ENCODE assay signal across 27 cellular contexts in the genomic region with DNA sequence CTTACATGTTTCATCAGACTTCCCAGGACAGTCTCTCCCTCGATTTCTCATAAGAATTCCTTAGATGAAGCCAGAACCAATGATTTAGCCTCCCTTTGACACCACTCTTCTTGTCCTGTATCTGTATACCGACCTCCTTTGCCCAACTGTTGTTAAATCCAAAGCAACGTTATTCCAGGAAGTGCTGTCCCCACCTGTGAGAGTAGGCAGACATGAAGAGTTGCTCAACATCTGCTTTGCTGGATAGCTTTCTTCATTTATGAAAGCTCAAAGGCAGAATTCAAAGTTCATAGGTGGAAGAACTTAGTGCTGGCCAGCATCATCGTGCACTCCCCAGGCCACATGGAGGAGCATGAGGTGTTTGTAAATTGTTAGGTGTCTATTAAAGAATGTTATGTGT. TPM values are rescaled to one million over a fixed set of nuclear protein-coding genes. Genes with fewer than 3 reads are reported as not detected.
DNase-seq lines count a peak whose midpoint lies in the region; ATAC-seq and TF ChIP-seq lines count a peak whose summit lies in the region.
"Had no signal": no experiment of that assay in that cellular context is flagged by ENCODE, and none has a peak within 500 bp of the region (broad histone marks: within the 10 kb centered on the region; RNA-seq: fewer than 3 reads in every experiment).

No MANE protein-coding gene starts in this region.

- ATAC-seq in IMR-90 (ENCODE audit: low read depth) (no peak), GM19035 (IDR thresholded peaks at IDR 0.05; ENCODE audit: unreplicated experiment) (no peak)
- no peak for ATAC-seq in effector memory CD8-positive, alpha-beta T cell (replicated peaks)
- ATAC-seq: activated CD4-positive, CD25-positive, alpha-beta regulatory T cell treated with anti-CD3 and anti-CD28 coated beads, Interleukin-2, amount 50 U/mL, for 24 hours; activated CD8-positive, alpha-beta T cell treated with anti-CD3 and anti-CD28 coated beads, Interleukin-2, amount 10 ng/mL, durations not matched to agents 7 days and 5 days; body of pancreas; GM12878; GM23338; naive thymus-derived CD4-positive, alpha-beta T cell had no signal

- H3K4me2 ChIP-seq in IMR-90 (ENCODE audit: low read depth, low read length): no peak overlapping the region
- H3K4me2 ChIP-seq: GM23338 had no signal

- peaks cover 14 to 15% of the 10 kb centered on the region in 2 donors for H3K4me1 Mint-ChIP-seq in effector memory CD8-positive, alpha-beta T cell (ENCODE audit: low read depth in 2 of 2)

- H3K9me3 ChIP-seq in IMR-90 (ENCODE audit: control insufficient read depth, insufficient read depth, low read length) (no peaks in the 10 kb centered on the region), neutrophil (no peaks in the 10 kb centered on the region)
- H3K9me3 ChIP-seq: body of pancreas, psoas muscle, SJCRH30, suprapubic skin had no signal

- intact Hi-C loops in IMR-90 (cut with micrococcal nuclease): no loop called here

- no peak overlapping the region for H3K56ac ChIP-seq in IMR-90 (ENCODE audit: extremely low read depth, insufficient read depth, low read length)

- H2BK120ac ChIP-seq in IMR-90 (ENCODE audit: low read depth, low read length): no peak overlapping the region

- H3K36me3 Mint-ChIP-seq in effector memory CD8-positive, alpha-beta T cell (ENCODE audit: insufficient read depth): peaks cover 3% of the 10 kb centered on the region
- H3K36me3 Mint-ChIP-seq: mesothelial cell of epicardium; naive thymus-derived CD4-positive, alpha-beta T cell had no signal

- peaks cover 0 to 6% of the 10 kb centered on the region in 2 experiments; a peak in 1 of 4 replicates for H3K79me1 ChIP-seq in IMR-90 (ENCODE audit: low read depth in 1 of 2, low read length in 2 of 2)

- no peak overlapping the region for H2BK20ac ChIP-seq in IMR-90 (ENCODE audit: low read depth, low read length)

- BruUV-seq in IMR-90 (replicated peaks; lab: Mats Ljungman, UMichigan): no TSS peak

- DNase-seq in SIG-M5 treated with dmso at 0.1 percent for 504 hours (lab: John Stamatoyannopoulos, UW; ENCODE audit: unreplicated experiment) (peak; percentile 10), SIG-M5 (lab: John Stamatoyannopoulos, UW) (no peak), IMR-90 (no peak), SK-MEL-5 (ENCODE audit: low read depth, low spot score) (peak; percentile 29), caudate nucleus (lab: John Stamatoyannopoulos, UW) (no peak)
- no peak for DNase-seq in effector memory CD8-positive, alpha-beta T cell
- DNase-seq: activated CD8-positive, alpha-beta T cell treated with anti-CD3 and anti-CD28 coated beads, Interleukin-2, amount 10 ng/mL, durations not matched to agents 7 days and 5 days; activated effector memory CD4-positive, alpha-beta T cell treated with anti-CD3 and anti-CD28 coated beads, Interleukin-2, amount 50 U/mL, for 16 hours; body of pancreas; CD4-positive, alpha-beta T cell; dorsolateral prefrontal cortex; KG1; naive thymus-derived CD4-positive, alpha-beta T cell; NCI-H1092; NCI-H187 treated with DMSO at 0.1 percent for 48 hours; NCI-H524 treated with DMSO at 0.1 percent for 48 hours; occipital lobe; psoas muscle; SJCRH30; stimulated activated naive CD4-positive, alpha-beta T cell had no signal

- no peak overlapping the region for H3K9ac ChIP-seq in IMR-90 (ENCODE audit: low read depth, low read length)

- H3K4me3 Mint-ChIP-seq in effector memory CD8-positive, alpha-beta T cell: no peak overlapping the region
- H3K4me3 Mint-ChIP-seq: activated CD8-positive, alpha-beta T cell treated with anti-CD3 and anti-CD28 coated beads, Interleukin-2, amount 10 ng/mL, durations not matched to agents 7 days and 5 days; CD4-positive, alpha-beta T cell; GM23338; mesothelial cell of epicardium; naive thymus-derived CD4-positive, alpha-beta T cell had no signal

- in situ Hi-C loops in IMR-90 (cut with MboI; ENCODE audit: low sequenced_read_pairs) (loop anchor here (10.0 kb wide), 1 partner anchor 170 kb away; no protein-coding TSS in a partner anchor), SK-MEL-5 (cut with HindIII; ENCODE audit: low pct_unique_long_range_greater_than_20kb, low sequenced_read_pairs) (no loop called here)

- H2AFZ ChIP-seq in IMR-90 (replicated peaks; ENCODE audit: low read length, poor library complexity): no peak overlapping the region

- H2BK5ac ChIP-seq in IMR-90 (ENCODE audit: low read depth, low read length, poor library complexity, severe bottlenecking): no peak overlapping the region

- H4K8ac ChIP-seq in IMR-90 (ENCODE audit: low read depth in 2 of 2, low read length in 2 of 2): no peak overlapping the region

- H2BK15ac ChIP-seq in IMR-90 (ENCODE audit: low read depth, low read length): no peak overlapping the region

- no peak overlapping the region for H3K23ac ChIP-seq in IMR-90 (ENCODE audit: low read depth, low read length)

- no peak overlapping the region for H3K4ac ChIP-seq in IMR-90 (ENCODE audit: low read depth, low read length)

- H4K20me1 ChIP-seq in IMR-90 (ENCODE audit: insufficient read depth, low read length): no peaks in the 10 kb centered on the region

- H3K27me3 ChIP-seq in IMR-90 (ENCODE audit: control insufficient read depth, insufficient read depth, low read length) (no peaks in the 10 kb centered on the region), neutrophil (no peaks in the 10 kb centered on the region)
- H3K27me3 ChIP-seq: body of pancreas, dorsolateral prefrontal cortex, SJCRH30, suprapubic skin had no signal

- H3K4me3 ChIP-seq in IMR-90 (ENCODE audit: insufficient read depth, low read depth, low read length) (no peak overlapping the region), neutrophil (ENCODE audit: low read depth in 1 of 2, low read length in 1 of 2) (no peak overlapping the region)
- H3K4me3 ChIP-seq: body of pancreas, GM12878, GM23338, psoas muscle, SJCRH30, suprapubic skin had no signal

- POLR2A ChIA-PET in IMR-90 (lab: Charles Lee; ENCODE audit: unreplicated experiment): no interaction called here

- dilution Hi-C loops in IMR-90 (cut with HindIII; ENCODE audit: low sequenced_read_pairs, unreplicated experiment): no loop called here

- no peak for TF ChIP-seq POLR2A in IMR-90 (IDR thresholded peaks at IDR 0.05; ENCODE audit: low read depth, low read length)

- no peaks in the 10 kb centered on the region for H3K27me3 Mint-ChIP-seq in effector memory CD8-positive, alpha-beta T cell
- H3K27me3 Mint-ChIP-seq: CD4-positive, alpha-beta T cell; naive thymus-derived CD4-positive, alpha-beta T cell had no signal

- H3K27ac Mint-ChIP-seq in effector memory CD8-positive, alpha-beta T cell: no peak overlapping the region
- H3K27ac Mint-ChIP-seq: activated CD8-positive, alpha-beta T cell treated with anti-CD3 and anti-CD28 coated beads, Interleukin-2, amount 10 ng/mL, durations not matched to agents 7 days and 5 days; CD4-positive, alpha-beta T cell; mesothelial cell of epicardium; naive thymus-derived CD4-positive, alpha-beta T cell had no signal

- H3K9me1 ChIP-seq in IMR-90 (ENCODE audit: insufficient read depth, low read length): no peaks in the 10 kb centered on the region

- H3K14ac ChIP-seq in IMR-90 (replicated peaks; ENCODE audit: low read depth, low read length): no peak overlapping the region

- no peak overlapping the region for H4K91ac ChIP-seq in IMR-90 (ENCODE audit: insufficient read depth, low read depth, low read length)

- no peak overlapping the region for H3K27ac ChIP-seq in IMR-90 (ENCODE audit: insufficient read depth, low read length)
- peak overlapping the region; percentile 72 for H3K27ac ChIP-seq in neutrophil
- H3K27ac ChIP-seq in caudate nucleus (ENCODE audit: low read depth, low read length): no peak overlapping the region
- H3K27ac ChIP-seq: body of pancreas, psoas muscle, SJCRH30, suprapubic skin had no signal

- no peak for TF ChIP-seq RAD21 in IMR-90 (IDR thresholded peaks at IDR 0.05; ENCODE audit: low read length)

- 80% methylated on average over 1 of the region's 4 CpGs; no CpG with 5 or more reads in 1 of the 2 experiments for WGBS in IMR-90 (ENCODE audit: extremely low coverage in 2 of 2, insufficient read length in 1 of 2), 2 experiments

- no peaks in the 10 kb centered on the region for H3K9me3 Mint-ChIP-seq in effector memory CD8-positive, alpha-beta T cell
- H3K9me3 Mint-ChIP-seq: CD4-positive, alpha-beta T cell; GM23338; mesothelial cell of epicardium; naive thymus-derived CD4-positive, alpha-beta T cell had no signal

- H3K36me3 ChIP-seq in IMR-90 (ENCODE audit: control insufficient read depth, insufficient read depth, low read length): no peaks in the 10 kb centered on the region
- no peaks in the 10 kb centered on the region for H3K36me3 ChIP-seq in neutrophil
- H3K36me3 ChIP-seq: SJCRH30, suprapubic skin had no signal

- TF ChIP-seq CTCF in IMR-90 (conservative IDR thresholded peaks at IDR 0.05; ENCODE audit: low read depth, low read length): no peak
- TF ChIP-seq CTCF in neutrophil (IDR thresholded peaks at IDR 0.05): no peak

- CTCF ChIA-PET in IMR-90 (lab: Yijun Ruan, JAX): interaction anchor here (0.6 to 1.2 kb wide), 2 partner anchors 178 to 291 kb away, joined by 3 to 4 read pairs; no protein-coding TSS in a partner anchor

- H2AK9ac ChIP-seq in IMR-90 (replicated peaks; ENCODE audit: low read depth, low read length, poor library complexity): no peak overlapping the region

- no peak overlapping the region for H3K18ac ChIP-seq in IMR-90 (ENCODE audit: low read depth, low read length)

- no peak overlapping the region for H2AK5ac ChIP-seq in IMR-90 (ENCODE audit: low read depth, low read length)

- H4K5ac ChIP-seq in IMR-90 (ENCODE audit: low read depth, low read length): no peak overlapping the region

- H3K4me1 ChIP-seq in IMR-90 (ENCODE audit: control insufficient read depth, insufficient read depth, low read length) (0 out of 2 replicates have a peak, but pooled peaks cover 4% of the 10 kb centered on the region), neutrophil (ENCODE audit: control insufficient read depth in 1 of 2, insufficient read depth in 1 of 2, low read depth in 1 of 2, low read length in 1 of 2) (peaks cover 54 to 59% of the 10 kb centered on the region in 2 experiments)
- H3K4me1 ChIP-seq: SJCRH30 had no signal

TF ChIP-seq in IMR-90, 13 proteins besides CTCF, POLR2A, EP300 and RAD21:
- 0 out of 2 replicates have a peak, but pooled peaks have one; percentile 5 for TF ChIP-seq CEBPB (IDR thresholded peaks at IDR 0.05; ENCODE audit: low read depth, low read length)
- TF ChIP-seq MAFK (IDR thresholded peaks at IDR 0.05; ENCODE audit: low read depth, low read length): no peak

RNA-seq across cellular contexts. Expression of gene GTF2A1, which starts 55.6 kb away (rescaled TPM):
- total RNA-seq in IMR-90 (2012; rRNA removed): 41.9 and 60.4 TPM in 2 replicates
- 16.0 and 16.7 TPM in 2 replicates for polyA plus RNA-seq in IMR-90 (2012; rRNA removed)
- 2.1 and 5.9 TPM in 2 replicates for polyA plus RNA-seq in IMR-90 (2012; cell fraction: cytosol; rRNA removed)
- 2.7 and 5.9 TPM in 2 replicates for polyA plus RNA-seq in IMR-90 (2012; cell fraction: nucleus; rRNA removed; ENCODE audit: low replicate concordance)
- total RNA-seq in SK-MEL-5 (2014; rRNA removed; shearing (Covaris generic)): 32.0 and 35.2 TPM in 2 replicates
- 18.5 and 25.1 TPM in 2 replicates for polyA plus RNA-seq in SK-MEL-5 (2015; cell fraction: cytosol; rRNA removed)
- polyA plus RNA-seq in SK-MEL-5 (2015; cell fraction: nucleus; rRNA removed): 9.3 and 9.6 TPM in 2 replicates

Comparison
In these comparisons a context has a peak if more than half of its experiments do, and no peak if none do; other contexts are left out.
1. DNase-seq: peak in SIG-M5 treated with dmso at 0.1 percent for 504 hours (single experiment) and SK-MEL-5 (single experiment); none in SIG-M5 (single experiment), IMR-90 (single experiment), effector memory CD8-positive, alpha-beta T cell (0 of 3) and caudate nucleus (0 of 61).